37 cellular contexts compared by ENCODE assay signal in genomic region chr18:39531659-39532058, GRCh38.
DNase-seq lines count a peak whose midpoint lies in the region; ATAC-seq, FAIRE-seq and TF ChIP-seq lines count a peak whose summit lies in the region.
"Had no signal": no experiment of that assay in that cellular context is flagged by ENCODE, and none has a peak within 500 bp of the region (broad histone marks: within the 10 kb centered on the region; RNA-seq: fewer than 3 reads in every experiment).

No MANE protein-coding gene starts in this region.

- H3K27me3 Mint-ChIP-seq in activated naive CD4-positive, alpha-beta T cell treated with anti-CD3 and anti-CD28 coated beads, Interleukin-2, amount 50 U/mL, for 24 hours: no peaks in the 10 kb centered on the region
- no peaks in the 10 kb centered on the region for H3K27me3 Mint-ChIP-seq in activated naive CD4-positive, alpha-beta T cell treated with anti-CD3 and anti-CD28 coated beads for 36 hours (ENCODE audit: low read depth)
- no peaks in the 10 kb centered on the region for H3K27me3 Mint-ChIP-seq in progenitor cell of endocrine pancreas
- no peaks in the 10 kb centered on the region for H3K27me3 Mint-ChIP-seq in stimulated activated memory B cell treated with anti-CD40 and anti-IgM and Interleukin-4, amounts not matched to agents 10 μg/mL and 1 μg/mL and 100 μg/mL, for 72 hours
- H3K27me3 Mint-ChIP-seq: B cell; CD4-positive, alpha-beta memory T cell; CD4-positive, alpha-beta T cell; CD4-positive, CD25-positive, alpha-beta regulatory T cell; CD8-positive, alpha-beta memory T cell had no signal

- H3K9me3 Mint-ChIP-seq in activated naive CD4-positive, alpha-beta T cell treated with anti-CD3 and anti-CD28 coated beads, Interleukin-2, amount 50 U/mL, for 24 hours: no peaks in the 10 kb centered on the region
- no peaks in the 10 kb centered on the region for H3K9me3 Mint-ChIP-seq in activated naive CD4-positive, alpha-beta T cell treated with anti-CD3 and anti-CD28 coated beads for 36 hours
- peaks cover 3% of the 10 kb centered on the region for H3K9me3 Mint-ChIP-seq in progenitor cell of endocrine pancreas (ENCODE audit: low read depth)
- no peaks in the 10 kb centered on the region for H3K9me3 Mint-ChIP-seq in stimulated activated memory B cell treated with anti-CD40 and anti-IgM and Interleukin-4, amounts not matched to agents 10 μg/mL and 1 μg/mL and 100 μg/mL, for 72 hours

- no peaks in the 10 kb centered on the region for H3K79me2 ChIP-seq in HepG2 (ENCODE audit: insufficient read depth, low read length)

- no peak for FAIRE-seq in HepG2 (lab: Jason Lieb, UNC)
- FAIRE-seq: A204.1, A549, D721Med had no signal

- no peak overlapping the region for H2AFZ ChIP-seq in HepG2 (ENCODE audit: low read length)

- no peak for ATAC-seq in HepG2
- no peak for ATAC-seq in GM21367 (IDR thresholded peaks at IDR 0.05; ENCODE audit: unreplicated experiment)
- ATAC-seq in stimulated activated memory B cell treated with anti-CD40 and anti-IgM and Interleukin-4, amounts not matched to agents 10 μg/mL and 1 μg/mL and 100 μg/mL, for 72 hours: no peak
- ATAC-seq: A549; CD8-positive, alpha-beta T cell had no signal

- no peak overlapping the region for H3K4me3 Mint-ChIP-seq in activated naive CD4-positive, alpha-beta T cell treated with anti-CD3 and anti-CD28 coated beads, Interleukin-2, amount 50 U/mL, for 24 hours
- H3K4me3 Mint-ChIP-seq in activated naive CD4-positive, alpha-beta T cell treated with anti-CD3 and anti-CD28 coated beads for 36 hours: no peak overlapping the region
- H3K4me3 Mint-ChIP-seq in progenitor cell of endocrine pancreas (ENCODE audit: low read depth): no peak overlapping the region
- no peak overlapping the region for H3K4me3 Mint-ChIP-seq in stimulated activated memory B cell treated with anti-CD40 and anti-IgM and Interleukin-4, amounts not matched to agents 10 μg/mL and 1 μg/mL and 100 μg/mL, for 72 hours
- H3K4me3 Mint-ChIP-seq: B cell; CD14-positive monocyte; CD4-positive, alpha-beta memory T cell; CD4-positive, alpha-beta T cell; CD4-positive, CD25-positive, alpha-beta regulatory T cell; CD8-positive, alpha-beta memory T cell; CD8-positive, alpha-beta T cell had no signal

- no peaks in the 10 kb centered on the region for H3K36me3 ChIP-seq in liver (ENCODE audit: control insufficient read depth in 4 of 4, insufficient read depth in 3 of 4, low read depth in 1 of 4, low read length in 3 of 4)
- H3K36me3 ChIP-seq in HepG2 (replicated peaks in 1 of 2; ENCODE audit: control insufficient read depth in 1 of 2, insufficient read depth in 2 of 2, low read length in 2 of 2): no peaks in the 10 kb centered on the region
- H3K36me3 ChIP-seq: BE2C; BLaER1; BLaER1 treated with 17β-estradiol and CSF1 and Interleukin-3, amounts not matched to agents 10 nM and 100 nM had no signal

- no peak for TF ChIP-seq CTCF in liver (IDR thresholded peaks at IDR 0.05; ENCODE audit: low read depth, low read length, missing input control)
- no peak for TF ChIP-seq CTCF in HepG2 (CRISPR knock-in tag; IDR thresholded peaks at IDR 0.05)
- TF ChIP-seq CTCF in progenitor cell of endocrine pancreas (IDR thresholded peaks at IDR 0.05; ENCODE audit: unreplicated experiment): no peak

- in situ Hi-C loops in HepG2 (cut with HindIII; ENCODE audit: extremely low pct_ligation_motif_present, low pct_unique_long_range_greater_than_20kb): no loop called here

- H3K4me3 ChIP-seq in liver (ENCODE audit: low read depth in 1 of 3, low read length in 3 of 3): no peak overlapping the region
- no peak overlapping the region for H3K4me3 ChIP-seq in HepG2 (replicated peaks in 1 of 3; ENCODE audit: insufficient read depth in 1 of 3, low read depth in 2 of 3, low read length in 3 of 3)
- H3K4me3 ChIP-seq: A549; BLaER1; BLaER1 treated with 17β-estradiol and CSF1 and Interleukin-3, amounts not matched to agents 10 nM and 100 nM had no signal

- CTCF ChIA-PET in activated naive CD4-positive, alpha-beta T cell treated with anti-CD3 and anti-CD28 coated beads for 36 hours (lab: Charles Lee): no interaction called here
- CTCF ChIA-PET in HepG2 (lab: Yijun Ruan, JAX; ENCODE audit: low intra/inter-chr PET ratio, low total read pairs): no interaction called here

- TF ChIP-seq RAD21 in liver (IDR thresholded peaks at IDR 0.05): no peak
- TF ChIP-seq RAD21 in HepG2 (CRISPR knock-in tag; IDR thresholded peaks at IDR 0.05): no peak

- H3K36me3 Mint-ChIP-seq in activated naive CD4-positive, alpha-beta T cell treated with anti-CD3 and anti-CD28 coated beads, Interleukin-2, amount 50 U/mL, for 24 hours: no peaks in the 10 kb centered on the region
- H3K36me3 Mint-ChIP-seq in activated naive CD4-positive, alpha-beta T cell treated with anti-CD3 and anti-CD28 coated beads for 36 hours (ENCODE audit: low read depth): no peaks in the 10 kb centered on the region
- H3K36me3 Mint-ChIP-seq in progenitor cell of endocrine pancreas (ENCODE audit: insufficient read depth): no peaks in the 10 kb centered on the region
- no peaks in the 10 kb centered on the region for H3K36me3 Mint-ChIP-seq in stimulated activated memory B cell treated with anti-CD40 and anti-IgM and Interleukin-4, amounts not matched to agents 10 μg/mL and 1 μg/mL and 100 μg/mL, for 72 hours
- H3K36me3 Mint-ChIP-seq: CD4-positive, alpha-beta memory T cell; CD4-positive, CD25-positive, alpha-beta regulatory T cell; CD8-positive, alpha-beta T cell had no signal

- H3K27me3 ChIP-seq in liver (ENCODE audit: control insufficient read depth in 4 of 4, insufficient read depth in 4 of 4, low read length in 3 of 4) (no peaks in the 10 kb centered on the region), HepG2 (ENCODE audit: control insufficient read depth in 1 of 2, insufficient read depth in 2 of 2, low read length in 2 of 2) (no peaks in the 10 kb centered on the region)
- H3K27me3 ChIP-seq: BE2C; BLaER1; BLaER1 treated with 17β-estradiol and CSF1 and Interleukin-3, amounts not matched to agents 10 nM and 100 nM had no signal

- POLR2A ChIA-PET in HepG2 (lab: Yijun Ruan, JAX): no interaction called here

- no peak overlapping the region for H3K27ac ChIP-seq in liver (ENCODE audit: low read depth in 1 of 2, low read length in 2 of 2)
- H3K27ac ChIP-seq in HepG2 (ENCODE audit: extremely low read length, insufficient read depth, low read length): no peak overlapping the region
- H3K27ac ChIP-seq: 22Rv1; A549; BLaER1; BLaER1 treated with 17β-estradiol and CSF1 and Interleukin-3, amounts not matched to agents 10 nM and 100 nM; C4-2B had no signal

- peak overlapping the region; percentile 5 for H3K27ac Mint-ChIP-seq in activated naive CD4-positive, alpha-beta T cell treated with anti-CD3 and anti-CD28 coated beads, Interleukin-2, amount 50 U/mL, for 24 hours
- no peak overlapping the region for H3K27ac Mint-ChIP-seq in activated naive CD4-positive, alpha-beta T cell treated with anti-CD3 and anti-CD28 coated beads for 36 hours
- H3K27ac Mint-ChIP-seq in progenitor cell of endocrine pancreas: peak overlapping the region; percentile 15
- no peak overlapping the region for H3K27ac Mint-ChIP-seq in stimulated activated memory B cell treated with anti-CD40 and anti-IgM and Interleukin-4, amounts not matched to agents 10 μg/mL and 1 μg/mL and 100 μg/mL, for 72 hours
- H3K27ac Mint-ChIP-seq: B cell; CD14-positive monocyte; CD4-positive, alpha-beta memory T cell; CD4-positive, alpha-beta T cell; CD4-positive, CD25-positive, alpha-beta regulatory T cell; CD8-positive, alpha-beta memory T cell; CD8-positive, alpha-beta T cell had no signal

- no peaks in the 10 kb centered on the region for H4K20me1 ChIP-seq in HepG2 (ENCODE audit: insufficient read depth, low read length)
- H4K20me1 ChIP-seq: BLaER1; BLaER1 treated with 17β-estradiol and CSF1 and Interleukin-3, amounts not matched to agents 10 nM and 100 nM had no signal

- H3K4me1 ChIP-seq in liver (ENCODE audit: control insufficient read depth in 4 of 4, insufficient read depth in 4 of 4, low read length in 3 of 4) (peaks cover 0 to 3% (median under 1%) of the 10 kb centered on the region in 4 donors), HepG2 (ENCODE audit: insufficient read depth, low read length) (no peaks in the 10 kb centered on the region)
- H3K4me1 ChIP-seq: A549, BE2C, Caco-2 had no signal

- intact Hi-C loops in activated naive CD4-positive, alpha-beta T cell treated with anti-CD3 and anti-CD28 coated beads for 36 hours (cut with micrococcal nuclease): no loop called here
- intact Hi-C loops in HepG2 (cut with micrococcal nuclease; ENCODE audit: unreplicated experiment): no loop called here

- 42% methylated on average over 5 of the region's 5 CpGs for WGBS in liver
- 93% methylated on average over 5 of the region's 5 CpGs for WGBS in HepG2 (ENCODE audit: low lambda C conversion rate)

- H3K9ac ChIP-seq in liver (ENCODE audit: low read depth in 1 of 2, low read length in 2 of 2) (no peak overlapping the region), HepG2 (ENCODE audit: insufficient read depth, low read depth, low read length) (no peak overlapping the region)
- H3K9ac ChIP-seq: BLaER1; BLaER1 treated with 17β-estradiol and CSF1 and Interleukin-3, amounts not matched to agents 10 nM and 100 nM had no signal

- no TSS peak for BruUV-seq in HepG2 (replicated peaks; lab: Mats Ljungman, UMichigan)

- no peak for TF ChIP-seq POLR2A in HepG2 (IDR thresholded peaks at IDR 0.05; ENCODE audit: insufficient read depth in 1 of 2, low read depth in 2 of 2, low read length in 2 of 2)

- DNase-seq in activated naive CD4-positive, alpha-beta T cell treated with anti-CD3 and anti-CD28 coated beads for 36 hours: no peak
- no peak for DNase-seq in HepG2 (ENCODE audit: low spot score)
- DNase-seq in HuH-7.5 (ENCODE audit: low spot score): peak; percentile 0
- DNase-seq in progenitor cell of endocrine pancreas (ENCODE audit: low spot score, unreplicated experiment): no peak
- DNase-seq: 8988T; ACHN; AML-193; BE2C; C1 segment of cervical spinal cord; Caco-2; Calu3; CD4-positive, alpha-beta memory T cell; CD4-positive, alpha-beta T cell; CD4-positive, CD25-positive, alpha-beta regulatory T cell; CD8-positive, alpha-beta memory T cell; CD8-positive, alpha-beta T cell; COR-L47; DMS 273 treated with DMSO at 0.1 percent for 48 hours; DMS153; DMS53; DMS79; DMS79 treated with DMSO at 0.1 percent for 48 hours; DND-41; EL had no signal

- H3K4me1 Mint-ChIP-seq in activated naive CD4-positive, alpha-beta T cell treated with anti-CD3 and anti-CD28 coated beads, Interleukin-2, amount 50 U/mL, for 24 hours: no peaks in the 10 kb centered on the region
- no peaks in the 10 kb centered on the region for H3K4me1 Mint-ChIP-seq in activated naive CD4-positive, alpha-beta T cell treated with anti-CD3 and anti-CD28 coated beads for 36 hours (ENCODE audit: low read depth)
- peaks cover 5% of the 10 kb centered on the region for H3K4me1 Mint-ChIP-seq in progenitor cell of endocrine pancreas (ENCODE audit: low read depth)
- H3K4me1 Mint-ChIP-seq in stimulated activated memory B cell treated with anti-CD40 and anti-IgM and Interleukin-4, amounts not matched to agents 10 μg/mL and 1 μg/mL and 100 μg/mL, for 72 hours: no peaks in the 10 kb centered on the region
- H3K4me1 Mint-ChIP-seq: B cell; CD14-positive monocyte; CD4-positive, alpha-beta memory T cell; CD4-positive, CD25-positive, alpha-beta regulatory T cell; CD8-positive, alpha-beta memory T cell had no signal

- no peak overlapping the region for H3K4me2 ChIP-seq in HepG2 (ENCODE audit: low read depth, low read length)
- H3K4me2 ChIP-seq: A549; BLaER1; BLaER1 treated with 17β-estradiol and CSF1 and Interleukin-3, amounts not matched to agents 10 nM and 100 nM had no signal

- TF ChIP-seq EP300 in HepG2 (IDR thresholded peaks at IDR 0.05; ENCODE audit: low read depth in 2 of 2, low read length in 2 of 2) (no peak), HepG2 (CRISPR knock-in tag; IDR thresholded peaks at IDR 0.05; ENCODE audit: borderline replicate concordance) (no peak)

- no peaks in the 10 kb centered on the region for H3K9me3 ChIP-seq in liver (ENCODE audit: control insufficient read depth in 4 of 4, low read length in 3 of 4)
- H3K9me3 ChIP-seq in HepG2 (ENCODE audit: low read length): no peaks in the 10 kb centered on the region
- H3K9me3 ChIP-seq: A549; BE2C; BLaER1; BLaER1 treated with 17β-estradiol and CSF1 and Interleukin-3, amounts not matched to agents 10 nM and 100 nM; Caco-2 had no signal

Comparison
In these comparisons a context has a peak if more than half of its experiments do, and no peak if none do; other contexts are left out.
1. H3K27ac Mint-ChIP-seq: peak in activated naive CD4-positive, alpha-beta T cell treated with anti-CD3 and anti-CD28 coated beads, Interleukin-2, amount 50 U/mL, for 24 hours (single experiment) and progenitor cell of endocrine pancreas (single experiment); none in activated naive CD4-positive, alpha-beta T cell treated with anti-CD3 and anti-CD28 coated beads for 36 hours (single experiment) and stimulated activated memory B cell treated with anti-CD40 and anti-IgM and Interleukin-4, amounts not matched to agents 10 μg/mL and 1 μg/mL and 100 μg/mL, for 72 hours (single experiment).